Comparison of ENCODE assay signal across 21 cellular contexts in genomic region chr6:16493802-16494201, GRCh38.
DNase-seq lines count a peak whose midpoint lies in the region; ATAC-seq, FAIRE-seq and TF ChIP-seq lines count a peak whose summit lies in the region.
"Had no signal": no experiment of that assay in that cellular context is flagged by ENCODE, and none has a peak within 500 bp of the region (broad histone marks: within the 10 kb centered on the region; RNA-seq: fewer than 3 reads in every experiment).

No MANE protein-coding gene starts in this region.

- no peak overlapping the region for H3K27ac Mint-ChIP-seq in nephron progenitor cell
- H3K27ac Mint-ChIP-seq: GM23338 had no signal

- H3K9me3 Mint-ChIP-seq in nephron progenitor cell: no peaks in the 10 kb centered on the region

- CTCF ChIA-PET in A673 (lab: Charles Lee) (no interaction called here), GM12878 (lab: Yijun Ruan, JAX) (interaction anchor here (0.9 to 17.6 kb wide), 12 partner anchors 12 to 275 kb away, joined by 3 to 203 read pairs (median 4); no protein-coding TSS in a partner anchor)

- FAIRE-seq in HTR-8/SVneo (lab: Jason Lieb, UNC) (peak; percentile 13), GM12878 (lab: Jason Lieb, UNC) (no peak)
- FAIRE-seq: A549 had no signal

- no peaks in the 10 kb centered on the region for H4K20me1 ChIP-seq in GM12878 (ENCODE audit: control insufficient read depth, insufficient read depth)

- H2AFZ ChIP-seq in GM12878 (ENCODE audit: control insufficient read depth, low read depth, low read length): no peak overlapping the region
- H2AFZ ChIP-seq: GM23338 had no signal

- POLR2A ChIA-PET in A673 (lab: Charles Lee; ENCODE audit: low non-redundant PET): no interaction called here
- POLR2A ChIA-PET in GM12878 (lab: Charles Lee): interaction anchor here (0.6 to 13.1 kb wide), 9 partner anchors 9 to 85 kb away, joined by 3 to 256 read pairs (median 12); no protein-coding TSS in a partner anchor

- SMC1A ChIA-PET in GM12878 (lab: Charles Lee; ENCODE audit: uncharacterized antibody, unreplicated experiment): interaction anchor here (0.9 to 14.6 kb wide), 16 partner anchors 10 to 269 kb away, joined by 3 to 388 read pairs (median 6); no protein-coding TSS in a partner anchor

- no TSS peak for BruUV-seq in A673 (replicated peaks; lab: Mats Ljungman, UMichigan)
- BruUV-seq in GM12878 (replicated peaks; lab: Mats Ljungman, UMichigan): no TSS peak

- H3K9ac ChIP-seq in GM12878 (ENCODE audit: control insufficient read depth, insufficient read depth, low read length): peak overlapping the region; percentile 68
- H3K9ac ChIP-seq: KMS-11 had no signal

- DNase-seq in A673 (ENCODE audit: low spot score) (peak; percentile 28), GM12864 (ENCODE audit: low read depth) (no peak), HTR-8/SVneo (ENCODE audit: insufficient read length, low spot score) (no peak), GM12878 (ENCODE audit: low read depth, low spot score) (no peak), nephron progenitor cell (no peak)
- DNase-seq: BE2C; DMS79; HCEC 1CT; NCI-H1694 treated with DMSO at 0.1 percent for 48 hours; NCI-H2081 treated with DMSO at 0.1 percent for 48 hours; NCI-H2227 treated with DMSO at 0.1 percent for 48 hours; NCI-H510A; NCI-H748 treated with DMSO at 0.1 percent for 48 hours; NK-92 treated with Interleukin-12 subunit alpha and Interleukin-12 subunit beta, amount 100 ng/mL, for 24 hours; Peyer's patch had no signal

- H3K4me1 Mint-ChIP-seq in nephron progenitor cell: peaks cover 15% of the 10 kb centered on the region

- H3K79me2 ChIP-seq in GM12878 (ENCODE audit: control insufficient read depth, insufficient read depth, low read length): peaks cover 37% of the 10 kb centered on the region

- H3K27me3 Mint-ChIP-seq in nephron progenitor cell (ENCODE audit: low read depth, poor library complexity): peaks cover 6% of the 10 kb centered on the region

- ATAC-seq in GM12878: peak; percentile 17
- ATAC-seq in gastroesophageal sphincter: no peak
- no peak for ATAC-seq in GM19023 (IDR thresholded peaks at IDR 0.05; ENCODE audit: unreplicated experiment)
- ATAC-seq: A549, GM23338, SK-N-SH treated with all-trans-retinoic acid at 6 μM for 48 hours had no signal

- H3K36me3 Mint-ChIP-seq in nephron progenitor cell (ENCODE audit: low read depth): peaks cover under 1% of the 10 kb centered on the region

- in situ Hi-C loops in GM12878 (cut with MboI): no loop called here

- TF ChIP-seq RAD21 in GM12878 (IDR thresholded peaks at IDR 0.05; ENCODE audit: insufficient read depth, low read depth, low read length): no peak

- H3K4me2 ChIP-seq in GM12878 (ENCODE audit: control insufficient read depth, insufficient read depth): peak overlapping the region; percentile 83
- H3K4me2 ChIP-seq: A549, GM23338, KMS-11 had no signal

- H3K4me3 ChIP-seq in A673 (ENCODE audit: low read depth, low read length, poor library complexity, severe bottlenecking): no peak overlapping the region
- peak overlapping the region; percentile 65 for H3K4me3 ChIP-seq in GM12864 (ENCODE audit: low read depth, low read length)
- no peak overlapping the region; the same call in 1 of the 2 replicates for H3K4me3 ChIP-seq in GM12878
- no peak overlapping the region for H3K4me3 ChIP-seq in gastroesophageal sphincter
- H3K4me3 ChIP-seq: A549, GM23338, Peyer's patch had no signal

- TF ChIP-seq CTCF in A673 (conservative IDR thresholded peaks at IDR 0.05; ENCODE audit: low read depth, low read length) (no peak), GM12864 (IDR thresholded peaks at IDR 0.05; ENCODE audit: low read depth, low read length, missing control alignments) (peak; percentile 11), GM12878 (IDR thresholded peaks at IDR 0.05 in 2 of 3, conservative IDR thresholded peaks at IDR 0.05 in 1 of 3; ENCODE audit: control insufficient read depth in 2 of 3, extremely low read depth in 1 of 3, insufficient read depth in 1 of 3, low read depth in 3 of 3, low read length in 3 of 3) (no peak), gastroesophageal sphincter (IDR thresholded peaks at IDR 0.05) (no peak), nephron progenitor cell (IDR thresholded peaks at IDR 0.05) (no peak)

- H3K27ac ChIP-seq in A673 (ENCODE audit: low read depth, low read length, poor library complexity, severe bottlenecking) (no peak overlapping the region), GM12878 (ENCODE audit: control insufficient read depth, insufficient read depth) (peak overlapping the region; percentile 85), gastroesophageal sphincter (no peak overlapping the region)
- H3K27ac ChIP-seq: A549, KMS-11, Peyer's patch had no signal

- H3K4me3 Mint-ChIP-seq in nephron progenitor cell: no peak overlapping the region
- H3K4me3 Mint-ChIP-seq: GM23338 had no signal

- TF ChIP-seq EP300 in GM12878 (IDR thresholded peaks at IDR 0.05; ENCODE audit: borderline replicate concordance in 1 of 2, control insufficient read depth in 1 of 2, low read depth in 2 of 2, low read length in 2 of 2) (no peak), gastroesophageal sphincter (IDR thresholded peaks at IDR 0.05) (no peak)

- H3K36me3 ChIP-seq in A673 (ENCODE audit: insufficient read depth, low read length, poor library complexity, severe bottlenecking) (no peaks in the 10 kb centered on the region), GM12878 (ENCODE audit: control insufficient read depth in 2 of 2, insufficient read depth in 2 of 2, low read length in 1 of 2) (no peaks in the 10 kb centered on the region; a peak in 1 of 4 replicates), gastroesophageal sphincter (no peaks in the 10 kb centered on the region)
- H3K36me3 ChIP-seq: BE2C, Peyer's patch had no signal

- intact Hi-C loops in A673 (cut with micrococcal nuclease; ENCODE audit: unreplicated experiment): no loop called here
- intact Hi-C loops in GM12878 (cut with micrococcal nuclease; ENCODE audit: unreplicated experiment): loop anchor here (1.0 to 10.0 kb wide), 4 partner anchors 11 to 471 kb away; partner anchors contain the start of gene ATXN1

- peaks cover 10% of the 10 kb centered on the region for H3K4me1 ChIP-seq in A673 (ENCODE audit: insufficient read depth, low read length, poor library complexity, severe bottlenecking)
- H3K4me1 ChIP-seq in GM12878 (ENCODE audit: control insufficient read depth, insufficient read depth, low read length): peaks cover 67% of the 10 kb centered on the region
- peaks cover 0 to 33% (median 0%) of the 10 kb centered on the region in 3 donors for H3K4me1 ChIP-seq in gastroesophageal sphincter
- H3K4me1 ChIP-seq: A549, BE2C had no signal

- TF ChIP-seq POLR2A in GM12878 (IDR thresholded peaks at IDR 0.05; ENCODE audit: low read depth, low read length) (no peak), gastroesophageal sphincter (IDR thresholded peaks at IDR 0.05) (no peak)

- no peaks in the 10 kb centered on the region for H3K27me3 ChIP-seq in A673 (replicated peaks; ENCODE audit: insufficient read depth, low read depth, low read length, poor library complexity)
- H3K27me3 ChIP-seq in GM12878 (replicated peaks in 1 of 2; ENCODE audit: control insufficient read depth in 2 of 2, insufficient read depth in 2 of 2, low read length in 1 of 2): no peaks in the 10 kb centered on the region
- H3K27me3 ChIP-seq in gastroesophageal sphincter: no peaks in the 10 kb centered on the region
- H3K27me3 ChIP-seq: BE2C, Peyer's patch had no signal

- RAD21 ChIA-PET in GM12878 (lab: Charles Lee; ENCODE audit: unreplicated experiment): interaction anchor here (1.2 to 14.6 kb wide), 15 partner anchors 10 to 270 kb away, joined by 3 to 201 read pairs (median 12); no protein-coding TSS in a partner anchor

- no peaks in the 10 kb centered on the region for H3K9me3 ChIP-seq in A673 (ENCODE audit: low read depth, low read length, poor library complexity, severe bottlenecking)
- H3K9me3 ChIP-seq in GM12878 (replicated peaks; ENCODE audit: control insufficient read depth, insufficient read depth, low read length): peaks cover under 1% of the 10 kb centered on the region; the same call in 2 of the 3 replicates
- H3K9me3 ChIP-seq in gastroesophageal sphincter: no peaks in the 10 kb centered on the region
- H3K9me3 ChIP-seq: A549, BE2C, Peyer's patch had no signal

TF ChIP-seq in GM12878, 131 proteins besides CTCF, POLR2A, EP300 and RAD21 (continues in another document):
- TF ChIP-seq ZNF687 (IDR thresholded peaks at IDR 0.05) (no peak), POU2F2 (IDR thresholded peaks at IDR 0.05; ENCODE audit: borderline replicate concordance, low read depth, low read length) (no peak), BMI1 (IDR thresholded peaks at IDR 0.05; ENCODE audit: borderline replicate concordance) (no peak), MYC (IDR thresholded peaks at IDR 0.05; ENCODE audit: insufficient read depth, insufficient read length, insufficient replicate concordance, low read length, severe bottlenecking) (no peak), HDAC6 (IDR thresholded peaks at IDR 0.05; ENCODE audit: unreplicated experiment) (no peak), IKZF1 (conservative IDR thresholded peaks at IDR 0.05) (no peak), EZH2 (IDR thresholded peaks at IDR 0.05; ENCODE audit: borderline replicate concordance, control insufficient read depth, low read depth, low read length) (no peak)
